In genomic region chr4:83599183-83599582, GRCh38 we compare ENCODE assay signal across 8 cellular contexts.
DNase-seq lines count a peak whose midpoint lies in the region; ATAC-seq and TF ChIP-seq lines count a peak whose summit lies in the region.

No MANE protein-coding gene starts in this region.

- H3K4me3 ChIP-seq in SK-N-SH (ENCODE audit: low read depth in 2 of 2, low read length in 1 of 2): no peak overlapping the region
- no peak overlapping the region for H3K4me3 ChIP-seq in lower lobe of right lung
- no peak overlapping the region for H3K4me3 ChIP-seq in coronary artery

- H4K20me1 ChIP-seq in SK-N-SH (ENCODE audit: insufficient read depth): no peaks in the 10 kb centered on the region

- intact Hi-C loops in lower lobe of right lung (cut with DNase I): no loop called here

- H3K36me3 Mint-ChIP-seq in activated CD4-positive, alpha-beta T cell treated with anti-CD3 and anti-CD28 coated beads, Interleukin-2, amount 10 ng/mL, durations not matched to agents 7 days and 5 days (ENCODE audit: low read depth): no peaks in the 10 kb centered on the region

- no peak overlapping the region for H3K4me2 ChIP-seq in SK-N-SH

- H3K27me3 ChIP-seq in SK-N-SH (ENCODE audit: insufficient read depth): no peaks in the 10 kb centered on the region
- no peaks in the 10 kb centered on the region for H3K27me3 ChIP-seq in lower lobe of right lung (ENCODE audit: low read depth)

- H3K9me3 ChIP-seq in SK-N-SH: no peaks in the 10 kb centered on the region
- no peaks in the 10 kb centered on the region for H3K9me3 ChIP-seq in lower lobe of right lung

- DNase-seq in SK-N-SH (no peak), lower lobe of right lung (no peak), coronary artery (ENCODE audit: low spot score) (no peak), retina (no peak), UCSD-AML1 (lab: John Stamatoyannopoulos, UW; ENCODE audit: unreplicated experiment) (no peak)
- no peak for DNase-seq in activated CD4-positive, alpha-beta T cell treated with anti-CD3 and anti-CD28 coated beads, Interleukin-2, amount 10 ng/mL, durations not matched to agents 7 days and 5 days

- no peaks in the 10 kb centered on the region for H3K79me2 ChIP-seq in SK-N-SH (ENCODE audit: insufficient read depth)

- H3K4me1 ChIP-seq in SK-N-SH (ENCODE audit: control insufficient read depth in 1 of 2, insufficient read depth in 2 of 2, low read depth in 1 of 2, low read length in 1 of 2): no peaks in the 10 kb centered on the region
- no peaks in the 10 kb centered on the region for H3K4me1 ChIP-seq in lower lobe of right lung

- POLR2A ChIA-PET in SK-N-SH (lab: Yijun Ruan, JAX): no interaction called here
- POLR2A ChIA-PET in activated CD4-positive, alpha-beta T cell treated with anti-CD3 and anti-CD28 coated beads, Interleukin-2, amount 10 ng/mL, durations not matched to agents 7 days and 5 days (lab: Charles Lee): no interaction called here

- TF ChIP-seq RAD21 in SK-N-SH (IDR thresholded peaks at IDR 0.05; ENCODE audit: low read length): no peak

- H3K36me3 ChIP-seq in SK-N-SH (replicated peaks in 1 of 2; ENCODE audit: control insufficient read depth in 1 of 2, insufficient read depth in 2 of 2, low read length in 1 of 2) (no peaks in the 10 kb centered on the region), lower lobe of right lung (no peaks in the 10 kb centered on the region)

- H3K9me3 Mint-ChIP-seq in activated CD4-positive, alpha-beta T cell treated with anti-CD3 and anti-CD28 coated beads, Interleukin-2, amount 10 ng/mL, durations not matched to agents 7 days and 5 days: no peaks in the 10 kb centered on the region

- no peak for TF ChIP-seq EP300 in SK-N-SH (IDR thresholded peaks at IDR 0.05; ENCODE audit: borderline replicate concordance in 1 of 2, low read depth in 1 of 2, low read length in 1 of 2)

- no peak overlapping the region for H2AFZ ChIP-seq in SK-N-SH (ENCODE audit: low read depth)

- no peaks in the 10 kb centered on the region for H3K27me3 Mint-ChIP-seq in activated CD4-positive, alpha-beta T cell treated with anti-CD3 and anti-CD28 coated beads, Interleukin-2, amount 10 ng/mL, durations not matched to agents 7 days and 5 days

- H3K4me1 Mint-ChIP-seq in activated CD4-positive, alpha-beta T cell treated with anti-CD3 and anti-CD28 coated beads, Interleukin-2, amount 10 ng/mL, durations not matched to agents 7 days and 5 days: no peaks in the 10 kb centered on the region

- H3K4me3 Mint-ChIP-seq in activated CD4-positive, alpha-beta T cell treated with anti-CD3 and anti-CD28 coated beads, Interleukin-2, amount 10 ng/mL, durations not matched to agents 7 days and 5 days: no peak overlapping the region

- H3F3A ChIP-seq in SK-N-SH (replicated peaks; ENCODE audit: insufficient read depth): no peaks in the 10 kb centered on the region

- H3K9ac ChIP-seq in SK-N-SH: no peak overlapping the region

- no peaks in the 10 kb centered on the region for H3K9me2 ChIP-seq in SK-N-SH

- TF ChIP-seq CTCF in SK-N-SH (IDR thresholded peaks at IDR 0.05): no peak
- no peak for TF ChIP-seq CTCF in lower lobe of right lung (IDR thresholded peaks at IDR 0.05)
- TF ChIP-seq CTCF in coronary artery (IDR thresholded peaks at IDR 0.05): no peak

- CTCF ChIA-PET in SK-N-SH (lab: Yijun Ruan, JAX): interaction anchor here (1.2 kb wide), 1 partner anchor 40 kb away, joined by 3 read pairs; no protein-coding TSS in a partner anchor
- CTCF ChIA-PET in activated CD4-positive, alpha-beta T cell treated with anti-CD3 and anti-CD28 coated beads, Interleukin-2, amount 10 ng/mL, durations not matched to agents 7 days and 5 days (lab: Charles Lee): interaction anchor here (0.5 to 0.6 kb wide), 2 partner anchors 8 to 85 kb away, joined by 3 to 4 read pairs; no protein-coding TSS in a partner anchor

- WGBS in SK-N-SH (ENCODE audit: low lambda C conversion rate): 60% methylated on average over 1 of the region's 1 CpG

- H3K27ac ChIP-seq in SK-N-SH (ENCODE audit: low read depth in 2 of 2, low read length in 1 of 2): no peak overlapping the region
- no peak overlapping the region for H3K27ac ChIP-seq in lower lobe of right lung
- no peak overlapping the region for H3K27ac ChIP-seq in coronary artery

- ATAC-seq in GM19043 (IDR thresholded peaks at IDR 0.05; ENCODE audit: low read depth, unreplicated experiment): peak; percentile 86
- peak; percentile 61 for ATAC-seq in HG02981 (IDR thresholded peaks at IDR 0.05; ENCODE audit: unreplicated experiment)
- ATAC-seq in lower lobe of right lung: peak; percentile 24 to 59

- no peak overlapping the region for H3K27ac Mint-ChIP-seq in activated CD4-positive, alpha-beta T cell treated with anti-CD3 and anti-CD28 coated beads, Interleukin-2, amount 10 ng/mL, durations not matched to agents 7 days and 5 days

TF ChIP-seq in SK-N-SH, 30 proteins besides CTCF, POLR2A, EP300 and RAD21:
- no peak for TF ChIP-seq GATA2 (CRISPR knock-in tag; IDR thresholded peaks at IDR 0.05)
- peak; percentile 71 for TF ChIP-seq USF1 (IDR thresholded peaks at IDR 0.05; ENCODE audit: borderline replicate concordance, low read depth)
- no peak for TF ChIP-seq GABPA (IDR thresholded peaks at IDR 0.05; ENCODE audit: low read depth)
- TF ChIP-seq USF2 (IDR thresholded peaks at IDR 0.05; ENCODE audit: borderline replicate concordance, low read depth, low read length): no peak
- no peak for TF ChIP-seq YY1 (IDR thresholded peaks at IDR 0.05; ENCODE audit: low read depth)
